9 cellular contexts compared by ENCODE assay signal in the genomic region with DNA sequence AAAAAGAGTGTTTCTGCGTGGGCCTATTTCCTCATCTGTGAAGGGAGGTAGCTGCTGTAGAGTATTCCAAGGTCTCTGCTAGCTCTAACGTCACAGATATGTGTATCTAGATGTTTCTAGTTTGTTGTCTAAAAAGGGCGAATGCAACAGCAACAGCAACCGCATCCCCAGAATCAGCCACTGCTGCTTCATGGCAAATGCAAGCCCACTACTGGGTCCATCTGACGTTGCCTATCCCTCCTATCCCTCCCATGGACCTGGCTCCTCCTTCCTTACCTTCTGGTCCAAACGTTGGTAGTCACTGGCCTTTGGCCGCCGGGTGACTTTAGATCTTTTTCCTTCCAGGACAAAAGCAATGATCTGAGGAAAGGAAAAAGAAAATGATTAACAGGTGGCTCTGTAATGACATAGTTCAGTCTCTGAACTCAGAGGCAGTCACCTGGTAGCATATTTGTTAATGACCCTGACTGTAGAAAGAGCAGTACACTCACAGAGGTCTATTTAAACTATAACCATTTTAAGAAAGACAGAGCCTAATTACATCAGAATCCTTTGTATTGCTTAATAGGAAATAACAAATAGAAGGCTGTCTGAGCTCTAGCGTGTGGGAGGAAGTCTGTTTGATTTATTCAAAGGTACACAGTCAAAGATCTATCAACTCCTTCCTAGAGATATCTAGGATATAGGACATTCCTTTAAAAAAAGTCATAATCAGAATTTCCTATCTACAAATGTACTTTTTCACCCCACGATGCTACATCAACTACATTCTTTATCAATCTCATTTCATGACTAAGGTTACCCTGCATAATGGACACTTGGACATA. TPM values are rescaled to one million over a fixed set of nuclear protein-coding genes. Genes with fewer than 3 reads are reported as not detected.
DNase-seq lines count a peak whose midpoint lies in the region; ATAC-seq and TF ChIP-seq lines count a peak whose summit lies in the region.
"Had no signal": no experiment of that assay in that cellular context is flagged by ENCODE, and none has a peak within 500 bp of the region (broad histone marks: within the 10 kb centered on the region; RNA-seq: fewer than 3 reads in every experiment).

No MANE protein-coding gene starts in this region.

- H3K4me2 ChIP-seq in SU-DHL-6 (ENCODE audit: low read depth, low read length, poor library complexity, severe bottlenecking): peak overlapping the region; percentile 93
- H3K4me2 ChIP-seq in smooth muscle cell: peak overlapping the region; percentile 88

- H3K9me3 ChIP-seq in SU-DHL-6 (ENCODE audit: insufficient read depth, low read length): no peaks in the 10 kb centered on the region
- H3K9me3 ChIP-seq in smooth muscle cell (replicated peaks; ENCODE audit: low read depth): no peaks in the 10 kb centered on the region

- DNase-seq in NCI-H146 (lab: John Stamatoyannopoulos, UW) (peak; percentile 31), NCI-H146 treated with DMSO at 0.1 percent for 48 hours (lab: John Stamatoyannopoulos, UW; ENCODE audit: unreplicated experiment) (no peak), fibroblast of villous mesenchyme (ENCODE audit: low read depth) (peak; percentile 60), smooth muscle cell (lab: John Stamatoyannopoulos, UW; ENCODE audit: unreplicated experiment) (no peak), NCI-H1105 treated with DMSO at 0.1 percent for 48 hours (lab: John Stamatoyannopoulos, UW) (no peak), NCI-H526 treated with DMSO at 0.1 percent for 48 hours (lab: John Stamatoyannopoulos, UW) (no peak)

- H3K79me2 ChIP-seq in SU-DHL-6 (ENCODE audit: insufficient read depth, low read length): peaks cover 78% of the 10 kb centered on the region
- H3K79me2 ChIP-seq in smooth muscle cell (ENCODE audit: low read depth): peaks cover 62% of the 10 kb centered on the region

- H3K4me1 ChIP-seq in smooth muscle cell (ENCODE audit: low read depth): peaks cover 30% of the 10 kb centered on the region

- ATAC-seq in GM21528 (IDR thresholded peaks at IDR 0.05; ENCODE audit: low FRiP score, unreplicated experiment): no peak

- H2AFZ ChIP-seq in SU-DHL-6 (ENCODE audit: low read depth, low read length, severe bottlenecking) (no peak overlapping the region), smooth muscle cell (ENCODE audit: low read depth) (no peak overlapping the region)

- H3K4me3 ChIP-seq in SU-DHL-6 (ENCODE audit: insufficient read depth, low read length, poor library complexity, severe bottlenecking) (peak overlapping the region; percentile 83), fibroblast of villous mesenchyme (ENCODE audit: low read depth, low read length) (peak overlapping the region; percentile 71), smooth muscle cell (peak overlapping the region; percentile 68)

- peaks cover 48% of the 10 kb centered on the region for H3K36me3 ChIP-seq in SU-DHL-6 (ENCODE audit: low read length)
- peaks cover 6% of the 10 kb centered on the region for H3K36me3 ChIP-seq in smooth muscle cell (ENCODE audit: low read depth)

- peaks cover 41% of the 10 kb centered on the region for H4K20me1 ChIP-seq in SU-DHL-6 (ENCODE audit: low read depth, low read length)
- peaks cover 68% of the 10 kb centered on the region for H4K20me1 ChIP-seq in smooth muscle cell (ENCODE audit: low read depth)

- H3K9me2 ChIP-seq in SU-DHL-6 (replicated peaks; ENCODE audit: insufficient read depth, low read length): no peaks in the 10 kb centered on the region

- WGBS in smooth muscle cell (ENCODE audit: low lambda C conversion rate): 83% methylated on average over 10 of the region's 10 CpGs

- H3K27ac ChIP-seq in SU-DHL-6 (ENCODE audit: low read depth, low read length) (no peak overlapping the region), smooth muscle cell (ENCODE audit: low read depth) (no peak overlapping the region)
- H3K27ac ChIP-seq: 22Rv1 had no signal

- no peaks in the 10 kb centered on the region for H3K27me3 ChIP-seq in SU-DHL-6 (ENCODE audit: low read length)
- no peaks in the 10 kb centered on the region for H3K27me3 ChIP-seq in smooth muscle cell (ENCODE audit: low read depth)

- no peak for TF ChIP-seq CTCF in SU-DHL-6 (IDR thresholded peaks at IDR 0.05; ENCODE audit: insufficient read depth, low read length, poor library complexity, severe bottlenecking)
- no peak for TF ChIP-seq CTCF in fibroblast of villous mesenchyme (IDR thresholded peaks at IDR 0.05; ENCODE audit: insufficient read depth, low read depth, low read length)
- no peak for TF ChIP-seq CTCF in smooth muscle cell (IDR thresholded peaks at IDR 0.05; ENCODE audit: borderline replicate concordance, insufficient read depth, poor library complexity, severe bottlenecking)

- H3F3A ChIP-seq in SU-DHL-6 (ENCODE audit: insufficient read depth) (no peaks in the 10 kb centered on the region), smooth muscle cell (ENCODE audit: low read depth) (peaks cover 19% of the 10 kb centered on the region)

- peak overlapping the region; percentile 84 for H3K9ac ChIP-seq in SU-DHL-6 (ENCODE audit: low read length)
- peak overlapping the region; percentile 23 for H3K9ac ChIP-seq in smooth muscle cell (ENCODE audit: low read depth)

RNA-seq across cellular contexts. Expression of gene TGOLN2, which starts 2.9 kb away (rescaled TPM):
- total RNA-seq in fibroblast of villous mesenchyme (119 and 131 TPM in 2 replicates), smooth muscle cell (51.4 and 52.0 TPM in 2 replicates)
- 34.4 and 37.1 TPM in 2 replicates for polyA plus RNA-seq in smooth muscle cell

RNA-seq across cellular contexts. Expression of gene RETSAT, which starts 29.5 kb away (rescaled TPM):
- total RNA-seq in fibroblast of villous mesenchyme (45.1 and 56.1 TPM in 2 replicates), smooth muscle cell (24.1 and 29.9 TPM in 2 replicates)
- 17.9 and 20.6 TPM in 2 replicates for polyA plus RNA-seq in smooth muscle cell

RNA-seq across cellular contexts. Expression of gene ELMOD3, which starts 29.7 kb away (rescaled TPM):
- total RNA-seq in fibroblast of villous mesenchyme (15.8 and 19.4 TPM in 2 replicates), smooth muscle cell (13.3 and 28.2 TPM in 2 replicates)
- polyA plus RNA-seq in smooth muscle cell: 15.2 and 16.4 TPM in 2 replicates

Comparison
In these comparisons a context has a peak if more than half of its experiments do, and no peak if none do; other contexts are left out.
1. DNase-seq: peak in NCI-H146 (single experiment) and fibroblast of villous mesenchyme (single experiment); none in NCI-H146 treated with DMSO at 0.1 percent for 48 hours (single experiment), smooth muscle cell (single experiment), NCI-H1105 treated with DMSO at 0.1 percent for 48 hours (single experiment) and NCI-H526 treated with DMSO at 0.1 percent for 48 hours (single experiment).
2. Peak in every context shown above with its lines, with median percentiles within 50 percentile points of each other: H3K4me3 ChIP-seq.